Comparison of ENCODE assay signal across 20 cellular contexts in genomic region chr16:16064874-16065384, GRCh38.
DNase-seq lines count a peak whose midpoint lies in the region; ATAC-seq and TF ChIP-seq lines count a peak whose summit lies in the region.
"Had no signal": no experiment of that assay in that cellular context is flagged by ENCODE, and none has a peak within 500 bp of the region (broad histone marks: within the 10 kb centered on the region; RNA-seq: fewer than 3 reads in every experiment).

No MANE protein-coding gene starts in this region.

- H2AFZ ChIP-seq in Loucy (ENCODE audit: low read length) = no peak overlapping the region
- H2AFZ ChIP-seq: GM23248 had no signal

- TF ChIP-seq CTCF in Loucy (conservative IDR thresholded peaks at IDR 0.05; ENCODE audit: low read length) = no peak
- no peak for TF ChIP-seq CTCF in transverse colon (IDR thresholded peaks at IDR 0.05)

- H3K4me3 ChIP-seq in Loucy (ENCODE audit: low read length, poor library complexity, severe bottlenecking) = no peak overlapping the region
- no peak overlapping the region for H3K4me3 ChIP-seq in transverse colon
- H3K4me3 ChIP-seq: GM23248, HAP-1, SJCRH30 had no signal

- no peaks in the 10 kb centered on the region for H4K20me1 ChIP-seq in Loucy (ENCODE audit: insufficient read depth, low read length, poor library complexity, severe bottlenecking)

- peak overlapping the region; percentile 64 for H3K4me2 ChIP-seq in Loucy (ENCODE audit: low read depth, low read length, poor library complexity, severe bottlenecking)
- H3K4me2 ChIP-seq: KMS-11 had no signal

- no peak overlapping the region for H3K4me3 Mint-ChIP-seq in activated naive CD4-positive, alpha-beta T cell treated with anti-CD3 and anti-CD28 coated beads, Interleukin-2, amount 10 ng/mL, durations not matched to agents 7 days and 5 days
- H3K4me3 Mint-ChIP-seq in memory B cell = no peak overlapping the region

- in situ Hi-C loops in transverse colon (cut with MboI; ENCODE audit: low pct_ligation_motif_present in 1 of 4, low pct_unique_long_range_greater_than_20kb in 1 of 4, low sequenced_read_pairs in 3 of 4) = no loop called here

- H3K27ac Mint-ChIP-seq in activated naive CD4-positive, alpha-beta T cell treated with anti-CD3 and anti-CD28 coated beads, Interleukin-2, amount 50 U/mL, for 72 hours = peak overlapping the region; percentile 14 to 69
- H3K27ac Mint-ChIP-seq in activated naive CD4-positive, alpha-beta T cell treated with anti-CD3 and anti-CD28 coated beads, Interleukin-2, amount 10 ng/mL, durations not matched to agents 7 days and 5 days = no peak overlapping the region
- peak overlapping the region; percentile 70 for H3K27ac Mint-ChIP-seq in memory B cell

- peaks cover 35% of the 10 kb centered on the region for H3K4me1 Mint-ChIP-seq in activated naive CD4-positive, alpha-beta T cell treated with anti-CD3 and anti-CD28 coated beads, Interleukin-2, amount 10 ng/mL, durations not matched to agents 7 days and 5 days
- peaks cover 11% of the 10 kb centered on the region for H3K4me1 Mint-ChIP-seq in memory B cell

- no peak for DNase-seq in activated naive CD4-positive, alpha-beta T cell treated with anti-CD3 and anti-CD28 coated beads, Interleukin-2, amount 50 U/mL, for 72 hours (ENCODE audit: low spot score in 2 of 2)
- DNase-seq in activated naive CD4-positive, alpha-beta T cell treated with anti-CD3 and anti-CD28 coated beads, Interleukin-2, amount 10 ng/mL, durations not matched to agents 7 days and 5 days = no peak
- no peak for DNase-seq in memory B cell (ENCODE audit: low spot score in 2 of 2)
- no peak for DNase-seq in transverse colon
- no peak for DNase-seq in NCI-H345 (lab: John Stamatoyannopoulos, UW)
- DNase-seq: BE2C, DMS79, GM23248, NCI-H1694, NCI-H2081 treated with DMSO at 0.1 percent for 48 hours, NCI-H2171 treated with DMSO at 0.1 percent for 48 hours, NCI-H446, NCI-H526, OCI-M1, SJCRH30 had no signal

- H3K36me3 ChIP-seq in Loucy (ENCODE audit: insufficient read depth, low read length) = peaks cover 37% of the 10 kb centered on the region; the same call in 1 of the 2 replicates
- H3K36me3 ChIP-seq in transverse colon = no peaks in the 10 kb centered on the region
- H3K36me3 ChIP-seq: SJCRH30 had no signal

- H3K27me3 ChIP-seq in Loucy (ENCODE audit: insufficient read depth, low read length, poor library complexity, severe bottlenecking) (no peaks in the 10 kb centered on the region), transverse colon (no peaks in the 10 kb centered on the region)
- H3K27me3 ChIP-seq: BE2C, SJCRH30 had no signal

- WGBS in transverse colon (ENCODE audit: low coverage in 1 of 2), 2 donors = 93 to 100% methylated on average over 1 to 4 of the region's 4 CpGs

- H3K79me2 ChIP-seq in Loucy (ENCODE audit: insufficient read depth, low read length) = peaks cover 17% of the 10 kb centered on the region; the same call in 1 of the 2 replicates

- H3K4me1 ChIP-seq in Loucy (ENCODE audit: insufficient read depth, low read length, poor library complexity, severe bottlenecking) (peaks cover 38% of the 10 kb centered on the region), transverse colon (peaks cover 0 to 15% (median 9%) of the 10 kb centered on the region in 4 donors)
- H3K4me1 ChIP-seq: BE2C, HAP-1, SJCRH30 had no signal

- H3K9me3 Mint-ChIP-seq in activated naive CD4-positive, alpha-beta T cell treated with anti-CD3 and anti-CD28 coated beads, Interleukin-2, amount 50 U/mL, for 72 hours = no peaks in the 10 kb centered on the region
- H3K9me3 Mint-ChIP-seq in activated naive CD4-positive, alpha-beta T cell treated with anti-CD3 and anti-CD28 coated beads, Interleukin-2, amount 10 ng/mL, durations not matched to agents 7 days and 5 days = no peaks in the 10 kb centered on the region
- no peaks in the 10 kb centered on the region for H3K9me3 Mint-ChIP-seq in memory B cell

- peak overlapping the region; percentile 76 for H3K9ac ChIP-seq in Loucy (ENCODE audit: low read depth, low read length, poor library complexity, severe bottlenecking)
- H3K9ac ChIP-seq: GM23248, KMS-11 had no signal

- H3K9me3 ChIP-seq in Loucy (ENCODE audit: insufficient read depth, low read depth, low read length) (no peaks in the 10 kb centered on the region), transverse colon (no peaks in the 10 kb centered on the region)
- H3K9me3 ChIP-seq: BE2C, HAP-1, SJCRH30 had no signal

- TF ChIP-seq POLR2A in transverse colon (IDR thresholded peaks at IDR 0.05) = no peak

- peak overlapping the region in 3 of 4 donors; percentile 66 to 82 (median 79) for H3K27ac ChIP-seq in transverse colon
- H3K27ac ChIP-seq: GM23248, HL-60, KMS-11, SJCRH30 had no signal

- H3F3A ChIP-seq in Loucy (ENCODE audit: low read depth) = no peaks in the 10 kb centered on the region

- CTCF ChIA-PET in activated naive CD4-positive, alpha-beta T cell treated with anti-CD3 and anti-CD28 coated beads, Interleukin-2, amount 10 ng/mL, durations not matched to agents 7 days and 5 days (lab: Charles Lee) = no interaction called here

- H3K36me3 Mint-ChIP-seq in activated naive CD4-positive, alpha-beta T cell treated with anti-CD3 and anti-CD28 coated beads, Interleukin-2, amount 50 U/mL, for 72 hours = peaks cover 0 to 27% of the 10 kb centered on the region in 2 donors
- peaks cover 38% of the 10 kb centered on the region for H3K36me3 Mint-ChIP-seq in activated naive CD4-positive, alpha-beta T cell treated with anti-CD3 and anti-CD28 coated beads, Interleukin-2, amount 10 ng/mL, durations not matched to agents 7 days and 5 days
- H3K36me3 Mint-ChIP-seq in memory B cell = peaks cover 31% of the 10 kb centered on the region

- no peak for TF ChIP-seq EP300 in transverse colon (IDR thresholded peaks at IDR 0.05; ENCODE audit: low read depth)

- no peaks in the 10 kb centered on the region for H3K27me3 Mint-ChIP-seq in activated naive CD4-positive, alpha-beta T cell treated with anti-CD3 and anti-CD28 coated beads, Interleukin-2, amount 10 ng/mL, durations not matched to agents 7 days and 5 days
- H3K27me3 Mint-ChIP-seq in memory B cell = no peaks in the 10 kb centered on the region

- no peak for ATAC-seq in activated naive CD4-positive, alpha-beta T cell treated with anti-CD3 and anti-CD28 coated beads, Interleukin-2, amount 50 U/mL, for 72 hours
- no peak for ATAC-seq in memory B cell (ENCODE audit: low read depth)
- no peak for ATAC-seq in GM21367 (IDR thresholded peaks at IDR 0.05; ENCODE audit: unreplicated experiment)

- no peaks in the 10 kb centered on the region for H3K9me2 ChIP-seq in Loucy (replicated peaks; ENCODE audit: low read depth, low read length)

- intact Hi-C loops in transverse colon (cut with DNase I; ENCODE audit: low total_unique reads) = loop anchor here (5.0 kb wide), 1 partner anchor 62 kb away; no protein-coding TSS in a partner anchor
